1 cellular context compared by ENCODE assay signal in the genomic region with DNA sequence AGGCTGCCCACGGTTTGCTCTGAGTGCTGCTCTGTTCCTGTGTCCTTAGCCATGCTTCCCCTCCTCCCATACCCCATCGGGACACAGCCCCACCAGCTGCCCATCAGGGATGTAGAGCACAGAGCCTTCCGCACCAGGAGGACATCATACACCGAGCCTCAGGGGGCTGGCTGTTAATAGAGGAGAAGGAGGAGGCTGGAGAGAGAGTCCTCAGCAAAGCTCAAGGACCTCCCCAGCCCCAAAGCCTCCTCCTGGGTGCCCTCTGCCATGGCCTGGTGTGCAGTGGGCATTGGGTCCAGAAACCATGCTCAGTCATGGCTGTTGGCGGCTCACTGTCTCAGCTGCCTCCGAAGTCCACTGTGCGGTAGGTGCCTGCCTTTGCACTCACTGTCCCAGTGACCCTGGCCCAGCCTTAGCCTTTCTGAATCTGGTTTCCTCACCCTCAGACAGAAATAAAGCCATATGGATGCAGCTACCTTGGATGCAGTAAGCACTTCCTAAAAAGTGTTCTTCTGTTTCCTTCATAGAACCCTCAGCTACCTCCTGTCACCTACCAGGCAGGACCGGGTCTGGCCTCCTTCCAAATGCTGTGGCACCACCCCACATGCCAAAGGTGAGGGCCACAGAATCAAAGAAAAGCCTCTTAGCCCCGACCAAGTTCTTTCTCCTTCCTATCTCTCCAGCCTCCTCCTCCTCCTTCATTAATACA.
TF ChIP-seq lines count a peak whose summit lies in the region.

No MANE protein-coding gene starts in this region.

TF ChIP-seq in K562, 482 proteins besides CTCF, POLR2A, EP300 and RAD21 (continued from another document):
- TF ChIP-seq ZBTB40 (IDR thresholded peaks at IDR 0.05) (no peak), ZBTB40 (CRISPR knock-in tag; IDR thresholded peaks at IDR 0.05) (no peak), ZNF184 (CRISPR knock-in tag; IDR thresholded peaks at IDR 0.05) (no peak), ZKSCAN1 (IDR thresholded peaks at IDR 0.05; ENCODE audit: low read depth, low read length) (no peak), MTA2 (IDR thresholded peaks at IDR 0.05; ENCODE audit: low read depth) (no peak), ZFP91 (CRISPR knock-in tag; IDR thresholded peaks at IDR 0.05) (no peak), BMI1 (IDR thresholded peaks at IDR 0.05; ENCODE audit: low read length) (no peak), ZNF316 (IDR thresholded peaks at IDR 0.05) (no peak), TEAD2 (tag; IDR thresholded peaks at IDR 0.05) (no peak), ID3 (CRISPR knock-in tag; IDR thresholded peaks at IDR 0.05) (no peak), ID3 (tag; IDR thresholded peaks at IDR 0.05) (no peak), PHF21A (IDR thresholded peaks at IDR 0.05; ENCODE audit: borderline replicate concordance, low read depth) (no peak), ZNF766 (CRISPR knock-in tag; conservative IDR thresholded peaks at IDR 0.05) (no peak), XRCC3 (IDR thresholded peaks at IDR 0.05) (no peak), PTBP1 (IDR thresholded peaks at IDR 0.05; ENCODE audit: low read depth, low read length) (no peak), ERF (CRISPR knock-in tag; IDR thresholded peaks at IDR 0.05) (no peak)
